1 cellular context compared by ENCODE assay signal in the genomic region with DNA sequence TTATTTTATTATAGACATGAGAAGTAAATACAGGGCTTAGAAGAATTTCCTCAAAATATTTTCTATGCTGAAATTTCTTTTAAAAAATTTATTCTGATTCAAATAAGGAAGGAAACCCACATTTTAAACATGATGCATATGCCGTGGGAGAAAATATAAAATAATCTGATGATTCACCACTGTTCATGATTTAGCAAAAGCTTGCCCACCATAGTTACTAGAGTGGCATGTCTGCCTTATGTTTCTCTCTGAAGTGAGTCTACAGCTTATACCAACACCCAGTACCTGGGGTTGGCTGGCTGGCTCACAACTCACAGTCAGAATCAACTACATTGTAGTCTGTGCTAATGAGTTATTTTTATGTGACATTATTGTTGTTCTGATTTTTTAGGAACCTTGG.
TF ChIP-seq lines count a peak whose summit lies in the region.

No MANE protein-coding gene starts in this region.

TF ChIP-seq in SK-N-SH treated with all-trans-retinoic acid at 6 μM for 48 hours, 23 proteins besides CTCF, POLR2A, EP300 and RAD21 (continued from another document):
- TF ChIP-seq, protein P1, sequence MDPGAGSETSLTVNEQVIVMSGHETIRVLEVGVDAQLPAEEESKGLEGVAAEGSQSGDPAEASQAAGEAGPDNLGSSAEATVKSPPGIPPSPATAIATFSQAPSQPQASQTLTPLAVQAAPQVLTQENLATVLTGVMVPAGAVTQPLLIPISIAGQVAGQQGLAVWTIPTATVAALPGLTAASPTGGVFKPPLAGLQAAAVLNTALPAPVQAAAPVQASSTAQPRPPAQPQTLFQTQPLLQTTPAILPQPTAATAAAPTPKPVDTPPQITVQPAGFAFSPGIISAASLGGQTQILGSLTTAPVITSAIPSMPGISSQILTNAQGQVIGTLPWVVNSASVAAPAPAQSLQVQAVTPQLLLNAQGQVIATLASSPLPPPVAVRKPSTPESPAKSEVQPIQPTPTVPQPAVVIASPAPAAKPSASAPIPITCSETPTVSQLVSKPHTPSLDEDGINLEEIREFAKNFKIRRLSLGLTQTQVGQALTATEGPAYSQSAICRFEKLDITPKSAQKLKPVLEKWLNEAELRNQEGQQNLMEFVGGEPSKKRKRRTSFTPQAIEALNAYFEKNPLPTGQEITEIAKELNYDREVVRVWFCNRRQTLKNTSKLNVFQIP (CRISPR knock-in tag; IDR thresholded peaks at IDR 0.05; ENCODE audit: borderline replicate concordance, low read depth), result no peak
- TF ChIP-seq ZNF565 (CRISPR knock-in tag; conservative IDR thresholded peaks at IDR 0.05; ENCODE audit: low read depth) (no peak), ZFP3 (CRISPR knock-in tag; IDR thresholded peaks at IDR 0.05) (no peak), ESRRG (CRISPR knock-in tag; IDR thresholded peaks at IDR 0.05) (no peak), ZC3H10 (CRISPR knock-in tag; IDR thresholded peaks at IDR 0.05) (no peak)
